15 cellular contexts compared by ENCODE assay signal in genomic region chr22:48105254-48105653, GRCh38.
"Had no signal": no experiment of that assay in that cellular context is flagged by ENCODE, and none has a peak within 500 bp of the region (broad histone marks: within the 10 kb centered on the region; RNA-seq: fewer than 3 reads in every experiment).

No MANE protein-coding gene starts in this region.

- DNase-seq: activated CD4-positive, alpha-beta memory T cell treated with anti-CD3 and anti-CD28 coated beads, Interleukin-2, amount 10 ng/mL, durations not matched to agents 7 days and 5 days; activated CD4-positive, alpha-beta T cell treated with anti-CD3 and anti-CD28 coated beads for 1 hour; activated CD8-positive, alpha-beta memory T cell treated with anti-CD3 and anti-CD28 coated beads, Interleukin-2, amount 50 U/mL, for 4 hours; activated naive CD8-positive, alpha-beta T cell treated with anti-CD3 and anti-CD28 coated beads, Interleukin-2, amount 10 ng/mL, durations not matched to agents 7 days and 5 days; activated T-cell treated with anti-CD3 and anti-CD28 coated beads, Interleukin-2, amount 50 U/mL, for 72 hours; kidney; left ventricle myocardium inferior; psoas muscle; stimulated activated CD4-positive, alpha-beta T cell treated with anti-CD3 and anti-CD28 coated beads, Interleukin-15, amount 100 ng/mL, for 24 hours; stimulated activated CD4-positive, alpha-beta T cell treated with anti-CD3 and anti-CD28 coated beads, Interleukin-4, amount 100 ng/mL, for 24 hours; stimulated activated naive CD8-positive, alpha-beta T cell treated with anti-CD3 and anti-CD28 coated beads, Interleukin-15, amount 100 ng/mL, for 72 hours; T1000; testis had no signal

- H3K4me3 Mint-ChIP-seq: activated CD4-positive, alpha-beta memory T cell treated with anti-CD3 and anti-CD28 coated beads, Interleukin-2, amount 10 ng/mL, durations not matched to agents 7 days and 5 days; activated naive CD8-positive, alpha-beta T cell treated with anti-CD3 and anti-CD28 coated beads, Interleukin-2, amount 10 ng/mL, durations not matched to agents 7 days and 5 days; activated T-cell treated with anti-CD3 and anti-CD28 coated beads, Interleukin-2, amount 50 U/mL, for 72 hours; memory B cell; nephron; stimulated activated naive CD8-positive, alpha-beta T cell treated with anti-CD3 and anti-CD28 coated beads, Interleukin-15, amount 100 ng/mL, for 72 hours had no signal

- H3K27ac Mint-ChIP-seq: activated CD4-positive, alpha-beta memory T cell treated with anti-CD3 and anti-CD28 coated beads, Interleukin-2, amount 10 ng/mL, durations not matched to agents 7 days and 5 days; activated naive CD8-positive, alpha-beta T cell treated with anti-CD3 and anti-CD28 coated beads, Interleukin-2, amount 10 ng/mL, durations not matched to agents 7 days and 5 days; memory B cell had no signal
